In genomic region chr17:17853811-17854527, GRCh38 we compare ENCODE assay signal across 9 cellular contexts. TPM values are rescaled to one million over a fixed set of nuclear protein-coding genes. Genes with fewer than 3 reads are reported as not detected.
A peak's percentile ranks its signal among the peaks of the same experiment; 100 is the strongest.
DNase-seq lines count a peak whose midpoint lies in the region; ATAC-seq and TF ChIP-seq lines count a peak whose summit lies in the region.
"Had no signal": no experiment of that assay in that cellular context is flagged by ENCODE, and none has a peak within 500 bp of the region (broad histone marks: within the 10 kb centered on the region; RNA-seq: fewer than 3 reads in every experiment).

No MANE protein-coding gene starts in this region.

- peaks cover 0 to 4% (median 4%) of the 10 kb centered on the region in 3 donors for H3K36me3 Mint-ChIP-seq in CD8-positive, alpha-beta memory T cell
- peaks cover 17% of the 10 kb centered on the region; the same call in 1 of the 2 replicates for H3K36me3 Mint-ChIP-seq in HFFc6 (ENCODE audit: low read depth)
- peaks cover 8% of the 10 kb centered on the region for H3K36me3 Mint-ChIP-seq in activated T-helper 2 cell treated with anti-CD3 and anti-CD28 coated beads, Interferon-gamma antibody, Interleukin-2, Interleukin-4, amounts not matched to agents 10 μg/mL and 5 μg/mL and 100 μg/mL, durations not matched to agents 14 hours and 24 hours and 36 hours (ENCODE audit: low read depth)
- peaks cover 0 to 2% (median 0%) of the 10 kb centered on the region in 3 donors for H3K36me3 Mint-ChIP-seq in naive thymus-derived CD8-positive, alpha-beta T cell

- H3K27me3 ChIP-seq in CD8-positive, alpha-beta memory T cell (ENCODE audit: insufficient read depth, low read length, poor library complexity, severe bottlenecking) = no peaks in the 10 kb centered on the region

- CTCF ChIA-PET in CD8-positive, alpha-beta memory T cell (lab: Charles Lee) = interaction anchor here (10.6 kb wide), 1 partner anchor 41 kb away, joined by 116 read pairs; no protein-coding TSS in a partner anchor

- no peak for DNase-seq in CD8-positive, alpha-beta memory T cell
- peak; percentile 30 for DNase-seq in HFFc6
- DNase-seq in activated T-helper 2 cell treated with anti-CD3 and anti-CD28 coated beads, Interferon-gamma antibody, Interleukin-2, Interleukin-4, amounts not matched to agents 10 μg/mL and 5 μg/mL and 100 μg/mL, durations not matched to agents 14 hours and 24 hours and 36 hours (ENCODE audit: low spot score) = no peak
- no peak for DNase-seq in naive thymus-derived CD8-positive, alpha-beta T cell
- DNase-seq in NCI-H2029 (lab: John Stamatoyannopoulos, UW) = no peak
- DNase-seq: caudate nucleus had no signal

- peaks cover 32 to 49% (median 43%) of the 10 kb centered on the region in 3 donors for H3K4me1 Mint-ChIP-seq in CD8-positive, alpha-beta memory T cell
- H3K4me1 Mint-ChIP-seq in HFFc6 (ENCODE audit: low read depth) = peaks cover 33% of the 10 kb centered on the region
- peaks cover 70% of the 10 kb centered on the region for H3K4me1 Mint-ChIP-seq in activated T-helper 2 cell treated with anti-CD3 and anti-CD28 coated beads, Interferon-gamma antibody, Interleukin-2, Interleukin-4, amounts not matched to agents 10 μg/mL and 5 μg/mL and 100 μg/mL, durations not matched to agents 14 hours and 24 hours and 36 hours (ENCODE audit: low read depth)
- peaks cover 41 to 78% (median 60%) of the 10 kb centered on the region in 4 donors for H3K4me1 Mint-ChIP-seq in naive thymus-derived CD8-positive, alpha-beta T cell

- H3K4me1 ChIP-seq in CD8-positive, alpha-beta memory T cell (ENCODE audit: insufficient read depth, low read length) = peaks cover 53% of the 10 kb centered on the region

- peak overlapping the region in 6 of 8 donors; percentile 3 to 91 (median 56) for H3K27ac Mint-ChIP-seq in CD8-positive, alpha-beta memory T cell
- peak overlapping the region; percentile 70 for H3K27ac Mint-ChIP-seq in HFFc6
- peak overlapping the region; percentile 89 for H3K27ac Mint-ChIP-seq in activated T-helper 2 cell treated with anti-CD3 and anti-CD28 coated beads, Interferon-gamma antibody, Interleukin-2, Interleukin-4, amounts not matched to agents 10 μg/mL and 5 μg/mL and 100 μg/mL, durations not matched to agents 14 hours and 24 hours and 36 hours
- peak overlapping the region in 9 of 10 donors; percentile 38 to 86 (median 75) for H3K27ac Mint-ChIP-seq in naive thymus-derived CD8-positive, alpha-beta T cell

- intact Hi-C loops in activated T-helper 2 cell treated with anti-CD3 and anti-CD28 coated beads, Interferon-gamma antibody, Interleukin-2, Interleukin-4, amounts not matched to agents 10 μg/mL and 5 μg/mL and 100 μg/mL, durations not matched to agents 14 hours and 24 hours and 36 hours (cut with micrococcal nuclease) = loop anchor here (1.0 to 10.0 kb wide), 8 partner anchors 18 to 262 kb away; partner anchors contain the start of genes ATPAF2, GID4, PEMT and SREBF1

- H3K36me3 ChIP-seq in CD8-positive, alpha-beta memory T cell (ENCODE audit: insufficient read depth, low read length) = no peaks in the 10 kb centered on the region

- H3K9me3 ChIP-seq in CD8-positive, alpha-beta memory T cell (ENCODE audit: low read length) = no peaks in the 10 kb centered on the region

- H3K4me3 Mint-ChIP-seq in CD8-positive, alpha-beta memory T cell = no peak overlapping the region
- no peak overlapping the region; the same call in 1 of the 2 replicates for H3K4me3 Mint-ChIP-seq in HFFc6
- peak overlapping the region; percentile 62 for H3K4me3 Mint-ChIP-seq in activated T-helper 2 cell treated with anti-CD3 and anti-CD28 coated beads, Interferon-gamma antibody, Interleukin-2, Interleukin-4, amounts not matched to agents 10 μg/mL and 5 μg/mL and 100 μg/mL, durations not matched to agents 14 hours and 24 hours and 36 hours (ENCODE audit: low read depth)
- H3K4me3 Mint-ChIP-seq in naive thymus-derived CD8-positive, alpha-beta T cell = no peak overlapping the region

- no peak for TF ChIP-seq CTCF in HFFc6 (IDR thresholded peaks at IDR 0.05)

- no peak for ATAC-seq in naive thymus-derived CD8-positive, alpha-beta T cell
- ATAC-seq in HG03342 (IDR thresholded peaks at IDR 0.05; ENCODE audit: unreplicated experiment) (no peak), HG03354 (IDR thresholded peaks at IDR 0.05; ENCODE audit: poor library complexity, severe bottlenecking, unreplicated experiment) (no peak)

- H3K27me3 Mint-ChIP-seq in CD8-positive, alpha-beta memory T cell = no peaks in the 10 kb centered on the region
- H3K27me3 Mint-ChIP-seq in HFFc6 (ENCODE audit: insufficient read depth) = peaks cover 3% of the 10 kb centered on the region
- H3K27me3 Mint-ChIP-seq in activated T-helper 2 cell treated with anti-CD3 and anti-CD28 coated beads, Interferon-gamma antibody, Interleukin-2, Interleukin-4, amounts not matched to agents 10 μg/mL and 5 μg/mL and 100 μg/mL, durations not matched to agents 14 hours and 24 hours and 36 hours (ENCODE audit: low read depth) = no peaks in the 10 kb centered on the region
- no peaks in the 10 kb centered on the region for H3K27me3 Mint-ChIP-seq in naive thymus-derived CD8-positive, alpha-beta T cell

- no peak overlapping the region for H3K27ac ChIP-seq in CD8-positive, alpha-beta memory T cell (ENCODE audit: low read depth, low read length)

- no peaks in the 10 kb centered on the region for H3K9me3 Mint-ChIP-seq in CD8-positive, alpha-beta memory T cell
- no peaks in the 10 kb centered on the region for H3K9me3 Mint-ChIP-seq in HFFc6
- H3K9me3 Mint-ChIP-seq in activated T-helper 2 cell treated with anti-CD3 and anti-CD28 coated beads, Interferon-gamma antibody, Interleukin-2, Interleukin-4, amounts not matched to agents 10 μg/mL and 5 μg/mL and 100 μg/mL, durations not matched to agents 14 hours and 24 hours and 36 hours = no peaks in the 10 kb centered on the region
- H3K9me3 Mint-ChIP-seq in naive thymus-derived CD8-positive, alpha-beta T cell = no peaks in the 10 kb centered on the region

- no peak overlapping the region for H3K4me3 ChIP-seq in CD8-positive, alpha-beta memory T cell (ENCODE audit: low read length)
- H3K4me3 ChIP-seq: lung had no signal

- POLR2A ChIA-PET in CD8-positive, alpha-beta memory T cell (lab: Charles Lee) = no interaction called here
- POLR2A ChIA-PET in naive thymus-derived CD8-positive, alpha-beta T cell (lab: Charles Lee) = interaction anchor here (0.8 to 10.0 kb wide), 3 partner anchors 18 to 172 kb away, joined by 4 to 152 read pairs (median 4); partner anchors contain the start of gene SREBF1

RNA-seq across cellular contexts. Expression of gene SREBF1, which starts 17.2 kb away (rescaled TPM):
- 10 to 100 TPM; 27.2 to 29.6 TPM for total RNA-seq in CD8-positive, alpha-beta memory T cell
- polyA plus RNA-seq in CD8-positive, alpha-beta memory T cell = 16.4 TPM
- total RNA-seq in HFFc6 (2021; fragmentation: NEBNext Ultra II Directional; extraction: Animal tissue kit (Norgen Biotek cat#: 25700)) = 10 to 100 TPM; 34.9 to 51.7 (median 40.5) TPM
- total RNA-seq in activated T-helper 2 cell treated with anti-CD3 and anti-CD28 coated beads, Interferon-gamma antibody, Interleukin-2, Interleukin-4, amounts not matched to agents 10 μg/mL and 5 μg/mL and 100 μg/mL, durations not matched to agents 14 hours and 24 hours and 36 hours = 166 and 175 TPM in 2 replicates
- total RNA-seq in naive thymus-derived CD8-positive, alpha-beta T cell = 10 to 100 TPM; 40.6 to 43.8 TPM
- polyA plus RNA-seq in naive thymus-derived CD8-positive, alpha-beta T cell = 10 to 100 TPM; 16.3 to 57.0 (median 44.8) TPM
